Comparison of ENCODE assay signal across 8 cellular contexts in genomic region chr11:93197383-93198220, GRCh38. TPM values are rescaled to one million over a fixed set of nuclear protein-coding genes. Genes with fewer than 3 reads are reported as not detected.
DNase-seq lines count a peak whose midpoint lies in the region; ATAC-seq, FAIRE-seq and TF ChIP-seq lines count a peak whose summit lies in the region.

SLC36A4 (minus strand) TSS chr11:93197991; CDS start chr11:93197832, 159 bp downstream.

- H3K9me3 Mint-ChIP-seq in astrocyte (ENCODE audit: unreplicated experiment), result no peaks in the 10 kb centered on the region

- H3K27me3 ChIP-seq in astrocyte (ENCODE audit: insufficient read depth, low read length), result no peaks in the 10 kb centered on the region
- no peaks in the 10 kb centered on the region for H3K27me3 ChIP-seq in rectal smooth muscle tissue (ENCODE audit: control insufficient read depth, insufficient read depth, low read length)
- no peaks in the 10 kb centered on the region for H3K27me3 ChIP-seq in vagina

- DNase-seq in NCI-H1694 (lab: John Stamatoyannopoulos, UW) (peak; percentile 24), T-helper 2 cell (peak; percentile 62 to 96 (median 79)), astrocyte (ENCODE audit: low read depth) (peak; percentile 97), hepatic stellate cell (ENCODE audit: low spot score) (peak; percentile 75), vagina (ENCODE audit: extremely low spot score in 2 of 2) (peak in 1 of 2 donors; percentile 96)

- H3K27ac ChIP-seq in astrocyte (ENCODE audit: low read depth, low read length), result peak within 1 kb of the TSS; percentile 97
- H3K27ac ChIP-seq in rectal smooth muscle tissue (ENCODE audit: low read depth, low read length), result peak within 1 kb of the TSS; percentile 84
- peak within 1 kb of the TSS; percentile 97 for H3K27ac ChIP-seq in vagina

- H3K4me3 Mint-ChIP-seq in astrocyte (ENCODE audit: unreplicated experiment), result peak within 1 kb of the TSS; percentile 91

- no peaks in the 10 kb centered on the region for H3K27me3 Mint-ChIP-seq in astrocyte (ENCODE audit: low read depth, unreplicated experiment)

- intact Hi-C loops in vagina (cut with DNase I), result loop anchor here (5.0 kb wide), 1 partner anchor 1440 kb away; no protein-coding TSS in a partner anchor

- peak; percentile 75 for FAIRE-seq in astrocyte (lab: Jason Lieb, UNC)

- peak within 1 kb of the TSS; percentile 98 for H3K4me3 ChIP-seq in astrocyte (ENCODE audit: insufficient read depth, low read depth, low read length)
- H3K4me3 ChIP-seq in rectal smooth muscle tissue (ENCODE audit: low read length), result peak within 1 kb of the TSS; percentile 84
- peak within 1 kb of the TSS; percentile 77 to 96 for H3K4me3 ChIP-seq in vagina

- H3K79me2 ChIP-seq in astrocyte (ENCODE audit: insufficient read depth, low read length), result peaks cover 42% of the 10 kb centered on the region

- H2AFZ ChIP-seq in astrocyte (ENCODE audit: low read depth, low read length), result peak within 1 kb of the TSS; percentile 90

- no peaks in the 10 kb centered on the region for H3K36me3 Mint-ChIP-seq in astrocyte (ENCODE audit: low read depth, unreplicated experiment)

- H3K4me1 ChIP-seq in astrocyte (ENCODE audit: insufficient read depth, low read length), result no peaks in the 10 kb centered on the region
- H3K4me1 ChIP-seq in rectal smooth muscle tissue (ENCODE audit: control insufficient read depth, insufficient read depth, low read length), result no peaks in the 10 kb centered on the region
- peaks cover 8% of the 10 kb centered on the region for H3K4me1 ChIP-seq in vagina

- peaks cover 5% of the 10 kb centered on the region for H4K20me1 ChIP-seq in astrocyte (ENCODE audit: insufficient read depth, low read length)

- H3K27ac Mint-ChIP-seq in astrocyte (ENCODE audit: unreplicated experiment), result peak within 1 kb of the TSS; percentile 96

- H3K36me3 ChIP-seq in astrocyte (ENCODE audit: insufficient read depth, low read length) (no peaks in the 10 kb centered on the region), rectal smooth muscle tissue (ENCODE audit: control insufficient read depth, insufficient read depth, low read length) (no peaks in the 10 kb centered on the region), vagina (no peaks in the 10 kb centered on the region)

- H3K9ac ChIP-seq in astrocyte (ENCODE audit: low read length) (peak within 1 kb of the TSS; percentile 95), rectal smooth muscle tissue (ENCODE audit: low read length) (peak within 1 kb of the TSS; percentile 25)

- TF ChIP-seq CTCF in astrocyte (IDR thresholded peaks at IDR 0.05; ENCODE audit: insufficient read depth, low read depth, low read length), result no peak
- TF ChIP-seq CTCF in vagina (IDR thresholded peaks at IDR 0.05), result no peak

- peak within 1 kb of the TSS; percentile 92 for H3K4me2 ChIP-seq in astrocyte (ENCODE audit: low read length)

- H3K9me3 ChIP-seq in astrocyte (ENCODE audit: insufficient read depth, low read depth, low read length), result no peaks in the 10 kb centered on the region
- no peaks in the 10 kb centered on the region for H3K9me3 ChIP-seq in vagina

- ATAC-seq in GM18498 (IDR thresholded peaks at IDR 0.05; ENCODE audit: unreplicated experiment), result peak; percentile 93
- peak; percentile 85 for ATAC-seq in HG02884 (IDR thresholded peaks at IDR 0.05; ENCODE audit: unreplicated experiment)

- H3K4me1 Mint-ChIP-seq in astrocyte (ENCODE audit: low read depth, unreplicated experiment), result no peaks in the 10 kb centered on the region

- peak in 1 of 2 donors; percentile 73 for TF ChIP-seq POLR2A in vagina (IDR thresholded peaks at IDR 0.05)

RNA-seq across cellular contexts. Expression of gene SLC36A4, which starts in this region (rescaled TPM):
- total RNA-seq in astrocyte, result 25.7 and 28.3 TPM in 2 replicates
- 16.7 TPM for total RNA-seq in vagina
